Comparison of ENCODE assay signal across 16 cellular contexts in genomic region chr4:108345862-108346530, GRCh38.
DNase-seq lines count a peak whose midpoint lies in the region; ATAC-seq and TF ChIP-seq lines count a peak whose summit lies in the region.
"Had no signal": no experiment of that assay in that cellular context is flagged by ENCODE, and none has a peak within 500 bp of the region (broad histone marks: within the 10 kb centered on the region; RNA-seq: fewer than 3 reads in every experiment).

No MANE protein-coding gene starts in this region.

- DNase-seq in activated CD4-positive, alpha-beta T cell treated with anti-CD3 and anti-CD28 coated beads, Interleukin-2, amount 10 ng/mL, durations not matched to agents 24 days and 14 days: no peak
- no peak for DNase-seq in activated CD4-positive, alpha-beta T cell treated with anti-CD3 and anti-CD28 coated beads for 36 hours
- DNase-seq in SK-MEL-5 (ENCODE audit: low read depth, low spot score) (peak; percentile 94), epithelial cell of esophagus (ENCODE audit: low read depth) (peak; percentile 23), superior temporal gyrus (ENCODE audit: extremely low spot score) (no peak), neuronal stem cell (ENCODE audit: low spot score) (no peak)
- DNase-seq: 8988T; heart left ventricle; NCI-H187; NK-92 treated with Interleukin-12 subunit alpha and Interleukin-12 subunit beta, amount 100 ng/mL, for 24 hours; occipital lobe; upper lobe of left lung had no signal

- no peak overlapping the region for H3K27ac ChIP-seq in neuronal stem cell (replicated peaks; ENCODE audit: low read length)
- H3K27ac ChIP-seq: upper lobe of left lung had no signal

- H3K18ac ChIP-seq in neuronal stem cell (ENCODE audit: low read length): no peak overlapping the region

- no peak overlapping the region for H3K27ac Mint-ChIP-seq in activated CD4-positive, alpha-beta T cell treated with anti-CD3 and anti-CD28 coated beads, Interleukin-2, amount 10 ng/mL, durations not matched to agents 24 days and 14 days
- H3K27ac Mint-ChIP-seq in activated CD4-positive, alpha-beta T cell treated with anti-CD3 and anti-CD28 coated beads for 36 hours: no peak overlapping the region
- H3K27ac Mint-ChIP-seq: activated naive CD8-positive, alpha-beta T cell; GM23338 had no signal

- H3K9me3 ChIP-seq in skeletal muscle satellite cell (replicated peaks; ENCODE audit: low read length): no peaks in the 10 kb centered on the region
- H3K9me3 ChIP-seq in neuronal stem cell (replicated peaks in 1 of 2; ENCODE audit: control insufficient read depth in 2 of 2, insufficient read depth in 1 of 2, low read depth in 1 of 2, low read length in 2 of 2): no peaks in the 10 kb centered on the region
- H3K9me3 ChIP-seq: heart left ventricle, upper lobe of left lung had no signal

- H3K79me1 ChIP-seq in neuronal stem cell (ENCODE audit: low read depth, low read length): no peaks in the 10 kb centered on the region

- no peaks in the 10 kb centered on the region for H3K9me3 Mint-ChIP-seq in activated CD4-positive, alpha-beta T cell treated with anti-CD3 and anti-CD28 coated beads, Interleukin-2, amount 10 ng/mL, durations not matched to agents 24 days and 14 days
- no peaks in the 10 kb centered on the region for H3K9me3 Mint-ChIP-seq in activated CD4-positive, alpha-beta T cell treated with anti-CD3 and anti-CD28 coated beads for 36 hours (ENCODE audit: low read depth)
- H3K9me3 Mint-ChIP-seq: GM23338 had no signal

- no peak overlapping the region for H3K4ac ChIP-seq in neuronal stem cell (ENCODE audit: low read length)

- H3K23ac ChIP-seq in neuronal stem cell (ENCODE audit: low read depth, low read length, poor library complexity): no peak overlapping the region

- in situ Hi-C loops in SK-MEL-5 (cut with HindIII; ENCODE audit: low pct_unique_long_range_greater_than_20kb, low sequenced_read_pairs): no loop called here

- H3K4me1 Mint-ChIP-seq in activated CD4-positive, alpha-beta T cell treated with anti-CD3 and anti-CD28 coated beads, Interleukin-2, amount 10 ng/mL, durations not matched to agents 24 days and 14 days: peaks cover 35% of the 10 kb centered on the region
- H3K4me1 Mint-ChIP-seq in activated CD4-positive, alpha-beta T cell treated with anti-CD3 and anti-CD28 coated beads for 36 hours: peaks cover 36% of the 10 kb centered on the region
- H3K4me1 Mint-ChIP-seq: GM23338 had no signal

- H3K4me1 ChIP-seq in skeletal muscle satellite cell (ENCODE audit: control insufficient read depth, insufficient read depth, low read length) (peaks cover 18% of the 10 kb centered on the region), neuronal stem cell (ENCODE audit: control insufficient read depth in 2 of 2, insufficient read depth in 1 of 2, low read depth in 1 of 2, low read length in 2 of 2) (peaks cover 2 to 10% of the 10 kb centered on the region in 2 donors)

- CTCF ChIA-PET in activated CD4-positive, alpha-beta T cell treated with anti-CD3 and anti-CD28 coated beads for 36 hours (lab: Charles Lee): interaction anchor here (0.6 to 2.8 kb wide), 4 partner anchors 9 to 133 kb away, joined by 3 to 10 read pairs (median 4); no protein-coding TSS in a partner anchor

- no peak for ATAC-seq in activated CD4-positive, alpha-beta T cell treated with anti-CD3 and anti-CD28 coated beads for 36 hours
- no peak for ATAC-seq in GM18858 (IDR thresholded peaks at IDR 0.05; ENCODE audit: unreplicated experiment)
- ATAC-seq: GM23338, heart left ventricle had no signal

- H3K27me3 ChIP-seq in skeletal muscle satellite cell (ENCODE audit: control insufficient read depth, insufficient read depth, low read length) (no peaks in the 10 kb centered on the region), neuronal stem cell (ENCODE audit: control insufficient read depth in 3 of 3, insufficient read depth in 3 of 3, low read depth in 1 of 3, low read length in 3 of 3) (no peaks in the 10 kb centered on the region)
- H3K27me3 ChIP-seq: heart left ventricle, upper lobe of left lung had no signal

- H3K14ac ChIP-seq in neuronal stem cell (ENCODE audit: low read length): no peak overlapping the region

- no peak overlapping the region for H2AFZ ChIP-seq in neuronal stem cell (ENCODE audit: low read length)
- H2AFZ ChIP-seq: GM23338 had no signal

- H3K4me3 ChIP-seq in epithelial cell of esophagus (ENCODE audit: low read length): no peak overlapping the region
- no peak overlapping the region for H3K4me3 ChIP-seq in skeletal muscle satellite cell (ENCODE audit: low read length)
- no peak overlapping the region for H3K4me3 ChIP-seq in neuronal stem cell (ENCODE audit: low read length in 2 of 2)
- H3K4me3 ChIP-seq: GM23338, heart left ventricle, upper lobe of left lung had no signal

- H4K91ac ChIP-seq in neuronal stem cell (ENCODE audit: low read depth, low read length, poor library complexity): no peak overlapping the region

- TF ChIP-seq CTCF in epithelial cell of esophagus (IDR thresholded peaks at IDR 0.05; ENCODE audit: insufficient read depth, low read depth, low read length, missing control alignments): no peak

- H3K36me3 ChIP-seq in skeletal muscle satellite cell (ENCODE audit: insufficient read depth, low read length) (no peaks in the 10 kb centered on the region), neuronal stem cell (replicated peaks in 1 of 2; ENCODE audit: control insufficient read depth in 2 of 2, insufficient read depth in 2 of 2, low read length in 2 of 2) (no peaks in the 10 kb centered on the region)
- H3K36me3 ChIP-seq: heart left ventricle, upper lobe of left lung had no signal

- no peaks in the 10 kb centered on the region for H3K27me3 Mint-ChIP-seq in activated CD4-positive, alpha-beta T cell treated with anti-CD3 and anti-CD28 coated beads, Interleukin-2, amount 10 ng/mL, durations not matched to agents 24 days and 14 days
- no peaks in the 10 kb centered on the region for H3K27me3 Mint-ChIP-seq in activated CD4-positive, alpha-beta T cell treated with anti-CD3 and anti-CD28 coated beads for 36 hours
- H3K27me3 Mint-ChIP-seq: activated naive CD8-positive, alpha-beta T cell had no signal

- H3K4me3 Mint-ChIP-seq in activated CD4-positive, alpha-beta T cell treated with anti-CD3 and anti-CD28 coated beads, Interleukin-2, amount 10 ng/mL, durations not matched to agents 24 days and 14 days: peak overlapping the region; percentile 7
- H3K4me3 Mint-ChIP-seq in activated CD4-positive, alpha-beta T cell treated with anti-CD3 and anti-CD28 coated beads for 36 hours: no peak overlapping the region
- H3K4me3 Mint-ChIP-seq: activated naive CD8-positive, alpha-beta T cell; GM23338 had no signal

- H2BK15ac ChIP-seq in neuronal stem cell (ENCODE audit: low read length): no peak overlapping the region

- H2AK5ac ChIP-seq in neuronal stem cell (ENCODE audit: low read depth, low read length): no peak overlapping the region

- H2BK12ac ChIP-seq in neuronal stem cell (ENCODE audit: low read length): no peak overlapping the region

- H3K4me2 ChIP-seq in skeletal muscle satellite cell (ENCODE audit: low read length) (peak overlapping the region; percentile 11), neuronal stem cell (ENCODE audit: insufficient read depth, low read length, poor library complexity, severe bottlenecking) (no peak overlapping the region)
- H3K4me2 ChIP-seq: GM23338 had no signal

- H3K9ac ChIP-seq in skeletal muscle satellite cell (ENCODE audit: low read depth, low read length): peak overlapping the region; percentile 2
- H3K9ac ChIP-seq in neuronal stem cell (ENCODE audit: low read depth, low read length, poor library complexity): no peak overlapping the region

- no peaks in the 10 kb centered on the region for H3K36me3 Mint-ChIP-seq in activated CD4-positive, alpha-beta T cell treated with anti-CD3 and anti-CD28 coated beads, Interleukin-2, amount 10 ng/mL, durations not matched to agents 24 days and 14 days (ENCODE audit: low read depth)
- H3K36me3 Mint-ChIP-seq in activated CD4-positive, alpha-beta T cell treated with anti-CD3 and anti-CD28 coated beads for 36 hours (ENCODE audit: low read depth): no peaks in the 10 kb centered on the region

- POLR2A ChIA-PET in activated CD4-positive, alpha-beta T cell treated with anti-CD3 and anti-CD28 coated beads for 36 hours (lab: Charles Lee): no interaction called here

- intact Hi-C loops in activated CD4-positive, alpha-beta T cell treated with anti-CD3 and anti-CD28 coated beads, Interleukin-2, amount 10 ng/mL, durations not matched to agents 24 days and 14 days (cut with micrococcal nuclease): no loop called here
- intact Hi-C loops in activated CD4-positive, alpha-beta T cell treated with anti-CD3 and anti-CD28 coated beads for 36 hours (cut with DNase I, micrococcal nuclease): no loop called here

- H2BK5ac ChIP-seq in neuronal stem cell (ENCODE audit: low read length): no peak overlapping the region

- H4K8ac ChIP-seq in neuronal stem cell (ENCODE audit: low read depth, low read length): no peak overlapping the region

- no peak overlapping the region for H2BK120ac ChIP-seq in neuronal stem cell (ENCODE audit: low read depth, low read length)

Comparison
In these comparisons a context has a peak if more than half of its experiments do, and no peak if none do; other contexts are left out.
1. DNase-seq: peak in SK-MEL-5 (single experiment) and epithelial cell of esophagus (single experiment); none in activated CD4-positive, alpha-beta T cell treated with anti-CD3 and anti-CD28 coated beads, Interleukin-2, amount 10 ng/mL, durations not matched to agents 24 days and 14 days (single experiment), activated CD4-positive, alpha-beta T cell treated with anti-CD3 and anti-CD28 coated beads for 36 hours (single experiment), superior temporal gyrus (single experiment) and neuronal stem cell (single experiment).